10 cellular contexts compared by ENCODE assay signal in genomic region chr17:6721744-6722143, GRCh38. TPM values are rescaled to one million over a fixed set of nuclear protein-coding genes. Genes with fewer than 3 reads are reported as not detected.
"Had no signal": no experiment of that assay in that cellular context is flagged by ENCODE, and none has a peak within 500 bp of the region (broad histone marks: within the 10 kb centered on the region; RNA-seq: fewer than 3 reads in every experiment).

No MANE protein-coding gene starts in this region.

- H2AFZ ChIP-seq: GM23248 had no signal

- H3K9me3 ChIP-seq: HAP-1 had no signal

- H3K27ac Mint-ChIP-seq: HFFc6 had no signal

- H3K9ac ChIP-seq: GM23248 had no signal

- H3K36me3 ChIP-seq: HAP-1 had no signal

- ATAC-seq: HCT116, K562 had no signal

- H3K27ac ChIP-seq: GM23248, HL-60 had no signal

- H3K9me3 Mint-ChIP-seq: HFFc6 had no signal

- FAIRE-seq: K562 had no signal

- H3K4me1 ChIP-seq: HAP-1 had no signal

- DNase-seq: GM23248, GOT3, H7, HFFc6, KG1 had no signal

- H3K4me3 Mint-ChIP-seq: HFFc6 had no signal

- H3K4me3 ChIP-seq: GM23248, HAP-1, K562 had no signal

RNA-seq across cellular contexts. Expression of gene SLC13A5, which starts 8.6 kb away (rescaled TPM):
- total RNA-seq: GM23248, H4, HFFc6 had no signal
- polyA plus RNA-seq: GM23248, K562 had no signal

RNA-seq across cellular contexts. Expression of gene XAF1, which starts 34.1 kb away (rescaled TPM):
- total RNA-seq: H7 had no signal

RNA-seq across cellular contexts. Expression of gene FBXO39, which starts 54.3 kb away (rescaled TPM):
- total RNA-seq: H7, HFFc6, K562 had no signal
- polyA plus RNA-seq: GM23248, K562 had no signal
